Comparison of ENCODE assay signal across 18 cellular contexts in the genomic region with DNA sequence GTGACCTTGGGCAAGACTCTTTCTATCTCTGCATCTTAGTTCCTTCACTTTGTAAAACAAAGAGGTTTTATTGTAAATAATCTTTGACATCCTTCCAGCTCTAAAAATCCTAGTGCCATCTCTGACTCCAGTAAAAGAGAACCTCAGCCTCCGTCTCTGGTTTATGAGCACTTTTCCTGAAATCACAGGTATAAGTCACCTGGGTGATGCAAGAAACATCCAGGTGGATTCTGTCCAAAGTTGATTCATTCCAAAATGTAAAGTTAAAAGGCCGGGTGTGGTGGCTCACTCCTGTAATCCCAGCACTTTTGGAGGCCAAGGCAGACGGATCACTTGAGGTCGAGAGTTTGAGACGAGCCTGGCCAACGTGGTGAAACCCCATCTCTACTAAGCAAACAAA. TPM values are rescaled to one million over a fixed set of nuclear protein-coding genes. Genes with fewer than 3 reads are reported as not detected.
A peak's percentile ranks its signal among the peaks of the same experiment; 100 is the strongest.
DNase-seq lines count a peak whose midpoint lies in the region; ATAC-seq, FAIRE-seq and TF ChIP-seq lines count a peak whose summit lies in the region.
"Had no signal": no experiment of that assay in that cellular context is flagged by ENCODE, and none has a peak within 500 bp of the region (broad histone marks: within the 10 kb centered on the region; RNA-seq: fewer than 3 reads in every experiment).

No MANE protein-coding gene starts in this region.

- no peaks in the 10 kb centered on the region for H3K36me3 ChIP-seq in breast epithelium
- no peaks in the 10 kb centered on the region for H3K36me3 ChIP-seq in bronchial epithelial cell (ENCODE audit: control insufficient read depth, insufficient read depth, low read length)
- no peaks in the 10 kb centered on the region for H3K36me3 ChIP-seq in uterus
- H3K36me3 ChIP-seq: BLaER1 treated with 17β-estradiol and CSF1 and Interleukin-3, amounts not matched to agents 10 nM and 100 nM; HAP-1 had no signal

- H3K36me3 Mint-ChIP-seq in MCF 10A (ENCODE audit: insufficient read depth, unreplicated experiment), result no peaks in the 10 kb centered on the region
- H3K36me3 Mint-ChIP-seq: IgD-negative memory B cell had no signal

- no peak overlapping the region for H3K27ac ChIP-seq in breast epithelium
- no peak overlapping the region for H3K27ac ChIP-seq in uterus
- H3K27ac ChIP-seq: BLaER1 treated with 17β-estradiol and CSF1 and Interleukin-3, amounts not matched to agents 10 nM and 100 nM had no signal

- TF ChIP-seq POLR2A in breast epithelium (IDR thresholded peaks at IDR 0.05) (no peak), uterus (IDR thresholded peaks at IDR 0.05) (no peak), H54 (IDR thresholded peaks at IDR 0.05; ENCODE audit: low read depth, low read length) (no peak)

- DNase-seq in MCF 10A (ENCODE audit: unreplicated experiment), result peak; percentile 60
- no peak for DNase-seq in breast epithelium (ENCODE audit: low spot score in 2 of 2)
- DNase-seq in bronchial epithelial cell (ENCODE audit: low read depth), result peak; percentile 78
- peak; percentile 20 for DNase-seq in posterior vena cava (ENCODE audit: low spot score)
- DNase-seq in uterus, result no peak
- DNase-seq in H54 (ENCODE audit: insufficient read length, low spot score), result no peak
- no peak for DNase-seq in ecto neural progenitor cell (ENCODE audit: low spot score)
- DNase-seq: 8988T; Calu3; CD4-positive, alpha-beta T cell; DMS79; GOT3 had no signal

- TF ChIP-seq CTCF in MCF 10A (IDR thresholded peaks at IDR 0.05; ENCODE audit: unreplicated experiment) (no peak), breast epithelium (IDR thresholded peaks at IDR 0.05) (no peak), bronchial epithelial cell (IDR thresholded peaks at IDR 0.05; ENCODE audit: insufficient read depth, low read length, severe bottlenecking) (no peak), uterus (IDR thresholded peaks at IDR 0.05) (no peak)

- H3K27ac Mint-ChIP-seq in MCF 10A (ENCODE audit: low read depth, unreplicated experiment), result no peak overlapping the region
- H3K27ac Mint-ChIP-seq: CD4-positive, alpha-beta T cell; IgD-negative memory B cell had no signal

- no TSS peak for BruUV-seq in MCF 10A (replicated peaks; lab: Mats Ljungman, UMichigan)

- no peaks in the 10 kb centered on the region for H3K9me3 ChIP-seq in breast epithelium
- H3K9me3 ChIP-seq in uterus, result no peaks in the 10 kb centered on the region
- H3K9me3 ChIP-seq: BLaER1 treated with 17β-estradiol and CSF1 and Interleukin-3, amounts not matched to agents 10 nM and 100 nM; HAP-1 had no signal

- ATAC-seq in HG02981 (IDR thresholded peaks at IDR 0.05; ENCODE audit: unreplicated experiment), result no peak

- H3K4me3 ChIP-seq in breast epithelium (no peak overlapping the region), bronchial epithelial cell (ENCODE audit: low read depth, low read length) (no peak overlapping the region), uterus (no peak overlapping the region)
- H3K4me3 ChIP-seq: BLaER1 treated with 17β-estradiol and CSF1 and Interleukin-3, amounts not matched to agents 10 nM and 100 nM; HAP-1 had no signal

- CTCF ChIA-PET in MCF 10A (lab: Yijun Ruan, JAX), result interaction anchor here (0.6 to 0.9 kb wide), 3 partner anchors 77 to 370 kb away, joined by 3 to 6 read pairs (median 4); no protein-coding TSS in a partner anchor

- no peak overlapping the region for H3K4me3 Mint-ChIP-seq in MCF 10A (ENCODE audit: unreplicated experiment)
- H3K4me3 Mint-ChIP-seq: CD4-positive, alpha-beta T cell; IgD-negative memory B cell had no signal

- H3K9me3 Mint-ChIP-seq in MCF 10A (ENCODE audit: unreplicated experiment), result no peaks in the 10 kb centered on the region
- H3K9me3 Mint-ChIP-seq: CD4-positive, alpha-beta T cell; IgD-negative memory B cell had no signal

- peaks cover 0 to 17% of the 10 kb centered on the region in 2 donors for H3K4me1 ChIP-seq in breast epithelium
- H3K4me1 ChIP-seq in uterus, result peaks cover 0 to 4% of the 10 kb centered on the region in 2 donors

- H3K27me3 ChIP-seq in breast epithelium, result no peaks in the 10 kb centered on the region
- H3K27me3 ChIP-seq in bronchial epithelial cell (ENCODE audit: control insufficient read depth, insufficient read depth, low read length), result no peaks in the 10 kb centered on the region
- H3K27me3 ChIP-seq in uterus, result no peaks in the 10 kb centered on the region
- H3K27me3 ChIP-seq: BLaER1 treated with 17β-estradiol and CSF1 and Interleukin-3, amounts not matched to agents 10 nM and 100 nM had no signal

- intact Hi-C loops in MCF 10A (cut with micrococcal nuclease) (loop anchor here (5.0 kb wide), 2 partner anchors 143 to 253 kb away; a partner anchor contains a TSS), breast epithelium (cut with DNase I; ENCODE audit: low total_unique reads) (no loop called here), posterior vena cava (cut with DNase I) (loop anchor here in 1 of 2 donors (10.0 kb wide), 1 partner anchor 145 kb away; no protein-coding TSS in a partner anchor), uterus (cut with DNase I; ENCODE audit: low total_unique reads) (no loop called here)

- H3K27me3 Mint-ChIP-seq in MCF 10A (ENCODE audit: insufficient read depth, unreplicated experiment), result no peaks in the 10 kb centered on the region
- H3K27me3 Mint-ChIP-seq: CD4-positive, alpha-beta T cell had no signal

- peaks cover 22% of the 10 kb centered on the region for H3K4me1 Mint-ChIP-seq in MCF 10A (ENCODE audit: insufficient read depth, unreplicated experiment)

- no peak for FAIRE-seq in bronchial epithelial cell (lab: Jason Lieb, UNC)
- FAIRE-seq in H54 (lab: Jason Lieb, UNC), result no peak
- FAIRE-seq: G401.6, GM12891 had no signal

- POLR2A ChIA-PET in MCF 10A (lab: Yijun Ruan, JAX), result interaction anchor here (0.8 to 1.2 kb wide), 4 partner anchors 10 to 24 kb away, joined by 3 to 11 read pairs (median 3); a partner anchor contains a TSS

RNA-seq across cellular contexts. Expression of a gene that starts 21.1 kb away (rescaled TPM):
- total RNA-seq in MCF 10A (2022) (33.4 and 33.5 TPM in 2 replicates), breast epithelium (10 to 100 TPM; 21.8 to 32.1 (median 29.8) TPM), bronchial epithelial cell (14.7 and 21.6 TPM in 2 replicates), posterior vena cava (10 to 100 TPM; 23.3 to 26.4 TPM), uterus (100 to 1,000 TPM in 1 of 4 donors, 10 to 100 TPM in 2, 1 to 10 TPM in 1; 9.2 to 110 (median 51.3) TPM)

RNA-seq across cellular contexts. Expression of a gene that starts 56.7 kb away (rescaled TPM):
- 39.8 and 44.2 TPM in 2 replicates for total RNA-seq in MCF 10A (2022)
- total RNA-seq in breast epithelium, result 10 to 100 TPM; 25.6 to 36.7 (median 29.6) TPM
- total RNA-seq in bronchial epithelial cell, result 15.3 and 19.6 TPM in 2 replicates
- total RNA-seq in posterior vena cava, result 10 to 100 TPM; 20.5 to 32.9 TPM
- total RNA-seq in uterus, result 10 to 100 TPM in 3 of 4 donors, 1 to 10 TPM in 1; 6.4 to 35.3 (median 30.3) TPM

Comparison
In these comparisons a context has a peak if more than half of its experiments do, and no peak if none do; other contexts are left out.
1. DNase-seq: peak in MCF 10A (single experiment), bronchial epithelial cell (single experiment) and posterior vena cava (single experiment); none in breast epithelium (0 of 2), uterus (0 of 2), H54 (single experiment) and ecto neural progenitor cell (single experiment).